19 cellular contexts compared by ENCODE assay signal in the genomic region with DNA sequence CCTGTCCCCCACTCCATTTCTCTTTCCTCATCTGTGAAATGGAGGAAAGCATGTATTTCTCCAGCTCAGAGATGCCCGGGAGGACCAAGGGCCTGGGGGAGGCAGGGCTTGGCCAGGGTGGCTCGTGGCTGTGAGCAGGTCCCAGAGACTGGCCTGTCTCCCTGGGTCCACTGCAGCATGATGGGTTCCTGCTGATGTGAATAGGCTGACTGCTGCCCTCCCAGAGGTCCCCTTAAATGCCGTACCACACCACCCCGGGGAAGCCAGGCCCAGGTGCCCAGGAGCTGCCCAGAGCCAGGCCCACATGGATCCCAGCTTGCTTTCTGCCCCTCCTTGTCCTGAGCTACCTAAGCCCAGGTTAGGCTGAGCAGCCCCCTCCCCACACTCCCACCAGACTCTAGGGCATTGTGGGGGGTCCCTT.
A peak's percentile ranks its signal among the peaks of the same experiment; 100 is the strongest.
DNase-seq lines count a peak whose midpoint lies in the region; TF ChIP-seq lines count a peak whose summit lies in the region.
"Had no signal": no experiment of that assay in that cellular context is flagged by ENCODE, and none has a peak within 500 bp of the region (broad histone marks: within the 10 kb centered on the region; RNA-seq: fewer than 3 reads in every experiment).

No MANE protein-coding gene starts in this region.

- no peak overlapping the region for H2AFZ ChIP-seq in Karpas-422 (ENCODE audit: low read length)

- TF ChIP-seq POLR2A in esophagus muscularis mucosa (IDR thresholded peaks at IDR 0.05; ENCODE audit: low read depth), result no peak
- TF ChIP-seq POLR2A in sigmoid colon (IDR thresholded peaks at IDR 0.05), result no peak

- H3K4me2 ChIP-seq in Karpas-422 (ENCODE audit: low read depth, low read length, poor library complexity, severe bottlenecking), result no peak overlapping the region
- H3K4me2 ChIP-seq: A549 had no signal

- WGBS in esophagus muscularis mucosa, result 97% methylated on average over 3 of the region's 4 CpGs
- 86 to 91% methylated on average over 4 of the region's 4 CpGs for WGBS in sigmoid colon, 2 donors

- H3K9me3 ChIP-seq in esophagus muscularis mucosa (no peaks in the 10 kb centered on the region), sigmoid colon (no peaks in the 10 kb centered on the region), Karpas-422 (ENCODE audit: low read length) (no peaks in the 10 kb centered on the region)
- H3K9me3 ChIP-seq: A549 had no signal

- TF ChIP-seq CTCF in esophagus muscularis mucosa (IDR thresholded peaks at IDR 0.05), result no peak
- TF ChIP-seq CTCF in sigmoid colon (IDR thresholded peaks at IDR 0.05), result no peak

- no peaks in the 10 kb centered on the region for H3K36me3 ChIP-seq in esophagus muscularis mucosa
- no peaks in the 10 kb centered on the region for H3K36me3 ChIP-seq in sigmoid colon
- H3K36me3 ChIP-seq in Karpas-422 (ENCODE audit: insufficient read depth, low read length), result no peaks in the 10 kb centered on the region

- no peaks in the 10 kb centered on the region for H3K9me2 ChIP-seq in Karpas-422 (replicated peaks; ENCODE audit: insufficient read depth, low read length)

- no peaks in the 10 kb centered on the region for H3K79me2 ChIP-seq in Karpas-422 (ENCODE audit: low read length)

- intact Hi-C loops in esophagus muscularis mucosa (cut with DNase I), result no loop called here
- intact Hi-C loops in sigmoid colon (cut with DNase I), result loop anchor here (10.0 kb wide), 1 partner anchor 97 kb away; no protein-coding TSS in a partner anchor

- no peak overlapping the region for H3K9ac ChIP-seq in Karpas-422 (ENCODE audit: low read length)

- no peak overlapping the region for H3K4me3 ChIP-seq in esophagus muscularis mucosa
- no peak overlapping the region for H3K4me3 ChIP-seq in sigmoid colon
- H3K4me3 ChIP-seq in Karpas-422 (ENCODE audit: low read length), result no peak overlapping the region
- H3K4me3 ChIP-seq: A549 had no signal

- H3K27ac ChIP-seq in esophagus muscularis mucosa (replicated peaks in 1 of 4) (no peak overlapping the region), sigmoid colon (no peak overlapping the region), Karpas-422 (ENCODE audit: low read length) (no peak overlapping the region)
- H3K27ac ChIP-seq: A549, C4-2B had no signal

- TF ChIP-seq EP300 in esophagus muscularis mucosa (IDR thresholded peaks at IDR 0.05), result no peak
- TF ChIP-seq EP300 in sigmoid colon (IDR thresholded peaks at IDR 0.05), result no peak

- peaks cover 0 to 8% (median 3%) of the 10 kb centered on the region in 4 donors for H3K4me1 ChIP-seq in esophagus muscularis mucosa
- H3K4me1 ChIP-seq in sigmoid colon, result peaks cover 0 to 27% (median 20%) of the 10 kb centered on the region in 4 donors
- H3K4me1 ChIP-seq in Karpas-422 (ENCODE audit: low read length), result peaks cover 30% of the 10 kb centered on the region
- H3K4me1 ChIP-seq: A549 had no signal

- no peaks in the 10 kb centered on the region; the same call in 1 of the 2 replicates for H4K20me1 ChIP-seq in Karpas-422 (ENCODE audit: insufficient read depth, low read depth, low read length)

- peak; percentile 47 for DNase-seq in activated CD8-positive, alpha-beta memory T cell treated with anti-CD3 and anti-CD28 coated beads for 24 hours
- DNase-seq in activated CD8-positive, alpha-beta memory T cell treated with anti-CD3 and anti-CD28 coated beads, Interleukin-2, amount 50 U/mL, for 48 hours, result no peak
- DNase-seq in GM03348 (ENCODE audit: low spot score), result peak; percentile 4
- peak; percentile 72 for DNase-seq in esophagus muscularis mucosa (ENCODE audit: extremely low spot score)
- peak; percentile 53 for DNase-seq in sigmoid colon
- DNase-seq in NCI-H1436 treated with DMSO at 0.1 percent for 48 hours (lab: John Stamatoyannopoulos, UW), result no peak
- DNase-seq in Karpas-422, result no peak
- DNase-seq in central memory CD4-positive, alpha-beta T cell, result no peak
- DNase-seq: DMS153, GOT3, HFFc6, KG1, NCI-H1048, NCI-H146, NCI-H2081, NCI-H510A, NCI-H82 had no signal

- H3K27me3 ChIP-seq in esophagus muscularis mucosa (peaks cover 0 to 33% (median 0%) of the 10 kb centered on the region in 4 donors), sigmoid colon (peaks cover 0 to 17% (median 0%) of the 10 kb centered on the region in 3 donors), Karpas-422 (ENCODE audit: low read length) (peaks cover 2% of the 10 kb centered on the region; the same call in 1 of the 2 replicates)

Comparison
In these comparisons a context has a peak if more than half of its experiments do, and no peak if none do; other contexts are left out.
1. DNase-seq: peak in activated CD8-positive, alpha-beta memory T cell treated with anti-CD3 and anti-CD28 coated beads for 24 hours (single experiment), GM03348 (single experiment), esophagus muscularis mucosa (single experiment) and sigmoid colon (single experiment); none in activated CD8-positive, alpha-beta memory T cell treated with anti-CD3 and anti-CD28 coated beads, Interleukin-2, amount 50 U/mL, for 48 hours (single experiment), NCI-H1436 treated with DMSO at 0.1 percent for 48 hours (single experiment), Karpas-422 (single experiment) and central memory CD4-positive, alpha-beta T cell (single experiment).